14 cellular contexts compared by ENCODE assay signal in genomic region chr6:37060195-37060559, GRCh38. TPM values are rescaled to one million over a fixed set of nuclear protein-coding genes. Genes with fewer than 3 reads are reported as not detected.
DNase-seq lines count a peak whose midpoint lies in the region; ATAC-seq and TF ChIP-seq lines count a peak whose summit lies in the region.
"Had no signal": no experiment of that assay in that cellular context is flagged by ENCODE, and none has a peak within 500 bp of the region (broad histone marks: within the 10 kb centered on the region; RNA-seq: fewer than 3 reads in every experiment).

No MANE protein-coding gene starts in this region.

- no peak for TF ChIP-seq CTCF in cardiac muscle cell (IDR thresholded peaks at IDR 0.05; ENCODE audit: low read depth, low read length)
- TF ChIP-seq CTCF in brain microvascular endothelial cell (IDR thresholded peaks at IDR 0.05; ENCODE audit: low read depth, low read length, missing control alignments) = no peak
- no peak for TF ChIP-seq CTCF in upper lobe of right lung (IDR thresholded peaks at IDR 0.05)

- no peaks in the 10 kb centered on the region for H3K27me3 ChIP-seq in cardiac muscle cell
- no peaks in the 10 kb centered on the region for H3K27me3 ChIP-seq in brain microvascular endothelial cell (replicated peaks)
- H3K27me3 ChIP-seq in mesenchymal stem cell (ENCODE audit: control insufficient read depth in 1 of 2, insufficient read depth in 1 of 2, low read length in 2 of 2) = no peaks in the 10 kb centered on the region
- no peaks in the 10 kb centered on the region for H3K27me3 ChIP-seq in upper lobe of right lung
- H3K27me3 ChIP-seq in Karpas-422 (ENCODE audit: low read length) = no peaks in the 10 kb centered on the region

- peak overlapping the region; percentile 100 for H4K8ac ChIP-seq in mesenchymal stem cell (ENCODE audit: low read length)

- H3K23ac ChIP-seq in mesenchymal stem cell (ENCODE audit: low read length in 2 of 2) = peak overlapping the region in 1 of 2 experiments; percentile 70

- H3K79me2 ChIP-seq in Karpas-422 (ENCODE audit: low read length) = no peaks in the 10 kb centered on the region

- H4K20me1 ChIP-seq in Karpas-422 (ENCODE audit: insufficient read depth, low read depth, low read length) = no peaks in the 10 kb centered on the region

- H3K9ac ChIP-seq in mesenchymal stem cell (ENCODE audit: low read length) (peak overlapping the region; percentile 83), Karpas-422 (ENCODE audit: low read length) (no peak overlapping the region)

- H2AFZ ChIP-seq in mesenchymal stem cell (ENCODE audit: low read depth, low read length) = no peak overlapping the region
- H2AFZ ChIP-seq in Karpas-422 (ENCODE audit: low read length) = no peak overlapping the region

- H3K9me2 ChIP-seq in Karpas-422 (replicated peaks; ENCODE audit: insufficient read depth, low read length) = no peaks in the 10 kb centered on the region

- H2BK120ac ChIP-seq in mesenchymal stem cell (ENCODE audit: low read depth, low read length) = peak overlapping the region; percentile 99

- H3K27ac ChIP-seq in cardiac muscle cell = peak overlapping the region; percentile 88
- peak overlapping the region; percentile 74 for H3K27ac ChIP-seq in brain microvascular endothelial cell
- peak overlapping the region; percentile 99 for H3K27ac ChIP-seq in mesenchymal stem cell (ENCODE audit: low read length, poor library complexity, severe bottlenecking)
- peak overlapping the region; percentile 33 for H3K27ac ChIP-seq in upper lobe of right lung
- no peak overlapping the region for H3K27ac ChIP-seq in Karpas-422 (ENCODE audit: low read length)

- H3K4me2 ChIP-seq in mesenchymal stem cell (ENCODE audit: low read length, poor library complexity, severe bottlenecking) (no peak overlapping the region), Karpas-422 (ENCODE audit: low read depth, low read length, poor library complexity, severe bottlenecking) (no peak overlapping the region)

- H4K91ac ChIP-seq in mesenchymal stem cell (ENCODE audit: low read length) = peak overlapping the region; percentile 100

- no peak for ATAC-seq in upper lobe of right lung
- ATAC-seq in HG02973 (IDR thresholded peaks at IDR 0.05; ENCODE audit: unreplicated experiment) = no peak
- ATAC-seq: naive thymus-derived CD4-positive, alpha-beta T cell had no signal

- DNase-seq in cardiac muscle cell (ENCODE audit: low read depth in 1 of 2, low spot score in 1 of 2) (no peak), cardiac septum (ENCODE audit: low spot score) (no peak), brain microvascular endothelial cell (no peak), mesenchymal stem cell (no peak), upper lobe of right lung (no peak), Karpas-422 (no peak), NCI-H1694 (lab: John Stamatoyannopoulos, UW) (no peak)
- DNase-seq: activated T-cell treated with anti-CD3 and anti-CD28 coated beads for 4 hours; cerebellar nuclear complex; naive thymus-derived CD4-positive, alpha-beta T cell; NCI-H82; stimulated activated CD4-positive, alpha-beta T cell treated with anti-CD3 and anti-CD28 coated beads, Interleukin-2, amount 100 ng/mL, for 48 hours had no signal

- peak overlapping the region; percentile 98 for H3K18ac ChIP-seq in mesenchymal stem cell (ENCODE audit: low read depth in 1 of 2, low read length in 2 of 2)

- H3K4me1 ChIP-seq in cardiac muscle cell (ENCODE audit: low read depth) (peaks cover 11% of the 10 kb centered on the region), mesenchymal stem cell (ENCODE audit: control insufficient read depth, insufficient read depth, low read depth, low read length) (peaks cover 22% of the 10 kb centered on the region), upper lobe of right lung (peaks cover 11% of the 10 kb centered on the region), Karpas-422 (ENCODE audit: low read length) (no peaks in the 10 kb centered on the region)

- no peak overlapping the region for H2BK5ac ChIP-seq in mesenchymal stem cell (ENCODE audit: low read depth, low read length, poor library complexity, severe bottlenecking)

- peak overlapping the region; percentile 73 for H2AK5ac ChIP-seq in mesenchymal stem cell (ENCODE audit: low read length, severe bottlenecking)

- no peaks in the 10 kb centered on the region for H3K36me3 ChIP-seq in cardiac muscle cell
- no peaks in the 10 kb centered on the region for H3K36me3 ChIP-seq in brain microvascular endothelial cell (replicated peaks)
- H3K36me3 ChIP-seq in mesenchymal stem cell (ENCODE audit: control insufficient read depth in 1 of 2, insufficient read depth in 2 of 2, low read depth in 1 of 2, low read length in 2 of 2) = no peaks in the 10 kb centered on the region
- H3K36me3 ChIP-seq in upper lobe of right lung = no peaks in the 10 kb centered on the region
- H3K36me3 ChIP-seq in Karpas-422 (ENCODE audit: insufficient read depth, low read length) = no peaks in the 10 kb centered on the region
- H3K36me3 ChIP-seq: thoracic aorta had no signal

- H3K14ac ChIP-seq in mesenchymal stem cell (ENCODE audit: low read length in 2 of 2) = no peak overlapping the region

- H2BK12ac ChIP-seq in mesenchymal stem cell (ENCODE audit: low read length in 2 of 2) = peak overlapping the region; percentile 99

- H2BK15ac ChIP-seq in mesenchymal stem cell (ENCODE audit: low read depth, poor library complexity, severe bottlenecking) = peak overlapping the region; percentile 91

- no peaks in the 10 kb centered on the region for H3K79me1 ChIP-seq in mesenchymal stem cell (replicated peaks; ENCODE audit: low read length, poor library complexity, severe bottlenecking)

- in situ Hi-C loops in brain microvascular endothelial cell (cut with HindIII; ENCODE audit: low pct_ligation_motif_present, low sequenced_read_pairs) = no loop called here

- no peak overlapping the region for H3K4me3 ChIP-seq in cardiac muscle cell
- no peak overlapping the region for H3K4me3 ChIP-seq in brain microvascular endothelial cell (ENCODE audit: low read depth, low read length)
- H3K4me3 ChIP-seq in mesenchymal stem cell (ENCODE audit: insufficient read depth in 1 of 2, low read depth in 1 of 2, low read length in 2 of 2) = no peak overlapping the region
- no peak overlapping the region for H3K4me3 ChIP-seq in upper lobe of right lung
- H3K4me3 ChIP-seq in Karpas-422 (ENCODE audit: low read length) = no peak overlapping the region

- peak overlapping the region; percentile 72 to 99 for H3K4ac ChIP-seq in mesenchymal stem cell (ENCODE audit: low read depth in 1 of 2, low read length in 2 of 2)

- no peaks in the 10 kb centered on the region for H3K9me3 ChIP-seq in cardiac muscle cell (ENCODE audit: low read depth)
- no peaks in the 10 kb centered on the region for H3K9me3 ChIP-seq in mesenchymal stem cell (ENCODE audit: control insufficient read depth, low read length)
- H3K9me3 ChIP-seq in upper lobe of right lung = no peaks in the 10 kb centered on the region
- no peaks in the 10 kb centered on the region for H3K9me3 ChIP-seq in Karpas-422 (ENCODE audit: low read length)
- H3K9me3 ChIP-seq: thoracic aorta had no signal

- intact Hi-C loops in cardiac septum (cut with DNase I) = no loop called here
- intact Hi-C loops in upper lobe of right lung (cut with DNase I) = no loop called here

- 63% methylated on average over 4 of the region's 4 CpGs for WGBS in mesenchymal stem cell

RNA-seq across cellular contexts. Expression of gene FGD2, which starts 54.7 kb away (rescaled TPM):
- total RNA-seq in cardiac muscle cell = not detected in 2 replicates
- 0.24 and 0.29 TPM in 2 replicates for polyA plus RNA-seq in cardiac muscle cell
- 2.3 TPM for total RNA-seq in cardiac septum
- polyA plus RNA-seq in mesenchymal stem cell (2013, experiment 1 of 2) = 0.03 TPM
- not detected for polyA plus RNA-seq in mesenchymal stem cell (2013, experiment 2 of 2)
- total RNA-seq in upper lobe of right lung = 56.9 TPM
- total RNA-seq in Karpas-422 (2014; rRNA removed; shearing (Covaris generic); ENCODE audit: low replicate concordance) = 37.1 and 53.0 TPM in 2 replicates

Comparison
In these comparisons a context has a peak if more than half of its experiments do, and no peak if none do; other contexts are left out.
1. RNA of gene FGD2, which starts 54.7 kb away (total RNA-seq): 56.9 TPM in upper lobe of right lung (single experiment) and 37.1 to 53.0 TPM in Karpas-422; 2.3 TPM in cardiac septum (single experiment) and not detected in cardiac muscle cell; every median in the first group is over 10 times any median in the second.